20 cellular contexts compared by ENCODE assay signal in genomic region chr13:80145291-80145690, GRCh38.
"Had no signal": no experiment of that assay in that cellular context is flagged by ENCODE, and none has a peak within 500 bp of the region (broad histone marks: within the 10 kb centered on the region; RNA-seq: fewer than 3 reads in every experiment).

No MANE protein-coding gene starts in this region.

- H3K27ac Mint-ChIP-seq: activated CD8-positive, alpha-beta T cell treated with anti-CD3 and anti-CD28 coated beads, Interleukin-2, amount 10 ng/mL, durations not matched to agents 7 days and 5 days; activated naive CD4-positive, alpha-beta T cell treated with anti-CD3 and anti-CD28 coated beads, Interleukin-2, amount 50 U/mL, for 24 hours; brain; T-helper 1 cell treated with Interleukin-12 subunit alpha and Interleukin-12 subunit beta and Interleukin-4 antibody, amounts not matched to agents 30 μg/mL and 1 μg/mL, for 36 hours had no signal

- H3K27me3 ChIP-seq: Peyer's patch had no signal

- H3K9me3 ChIP-seq: Peyer's patch had no signal

- H3K27me3 Mint-ChIP-seq: activated naive CD4-positive, alpha-beta T cell treated with anti-CD3 and anti-CD28 coated beads, Interleukin-2, amount 50 U/mL, for 24 hours; brain had no signal

- H3K27ac ChIP-seq: Peyer's patch, RWPE1 had no signal

- H3K36me3 Mint-ChIP-seq: activated naive CD4-positive, alpha-beta T cell treated with anti-CD3 and anti-CD28 coated beads, Interleukin-2, amount 50 U/mL, for 24 hours; brain had no signal

- H3K36me3 ChIP-seq: Peyer's patch had no signal

- DNase-seq: activated CD4-positive, alpha-beta T cell treated with anti-CD3 and anti-CD28 coated beads for 4 hours; activated CD8-positive, alpha-beta memory T cell treated with anti-CD3 and anti-CD28 coated beads, Interleukin-2, amount 50 U/mL, for 48 hours; activated CD8-positive, alpha-beta T cell treated with anti-CD3 and anti-CD28 coated beads, Interleukin-2, amount 10 ng/mL, durations not matched to agents 7 days and 5 days; activated T-cell treated with anti-CD3 and anti-CD28 coated beads, Interleukin-2, amount 50 U/mL, for 1 hour; Kasumi-1; KBM-7; NCI-H1105 treated with DMSO at 0.1 percent for 48 hours; NCI-H1436 treated with DMSO at 0.1 percent for 48 hours; NCI-H187 treated with DMSO at 0.1 percent for 48 hours; NCI-H2171 treated with DMSO at 0.1 percent for 48 hours; NCI-H226; NCI-H526; NCI-H774; Peyer's patch; SHP77 treated with DMSO at 0.1 percent for 48 hours had no signal

- H3K4me3 ChIP-seq: Peyer's patch had no signal

- H3K4me3 Mint-ChIP-seq: activated CD8-positive, alpha-beta T cell treated with anti-CD3 and anti-CD28 coated beads, Interleukin-2, amount 10 ng/mL, durations not matched to agents 7 days and 5 days; activated naive CD4-positive, alpha-beta T cell treated with anti-CD3 and anti-CD28 coated beads, Interleukin-2, amount 50 U/mL, for 24 hours; brain; T-helper 1 cell treated with Interleukin-12 subunit alpha and Interleukin-12 subunit beta and Interleukin-4 antibody, amounts not matched to agents 30 μg/mL and 1 μg/mL, for 36 hours had no signal

- H3K4me1 Mint-ChIP-seq: activated naive CD4-positive, alpha-beta T cell treated with anti-CD3 and anti-CD28 coated beads, Interleukin-2, amount 50 U/mL, for 24 hours had no signal

- ATAC-seq: activated CD4-positive, CD25-positive, alpha-beta regulatory T cell treated with anti-CD3 and anti-CD28 coated beads, Interleukin-2, amount 50 U/mL, for 24 hours; activated CD8-positive, alpha-beta T cell treated with anti-CD3 and anti-CD28 coated beads, Interleukin-2, amount 10 ng/mL, durations not matched to agents 7 days and 5 days had no signal

- H3K9me3 Mint-ChIP-seq: activated naive CD4-positive, alpha-beta T cell treated with anti-CD3 and anti-CD28 coated beads, Interleukin-2, amount 50 U/mL, for 24 hours; T-helper 1 cell treated with Interleukin-12 subunit alpha and Interleukin-12 subunit beta and Interleukin-4 antibody, amounts not matched to agents 30 μg/mL and 1 μg/mL, for 36 hours had no signal
